Comparison of ENCODE assay signal across 23 cellular contexts in the genomic region with DNA sequence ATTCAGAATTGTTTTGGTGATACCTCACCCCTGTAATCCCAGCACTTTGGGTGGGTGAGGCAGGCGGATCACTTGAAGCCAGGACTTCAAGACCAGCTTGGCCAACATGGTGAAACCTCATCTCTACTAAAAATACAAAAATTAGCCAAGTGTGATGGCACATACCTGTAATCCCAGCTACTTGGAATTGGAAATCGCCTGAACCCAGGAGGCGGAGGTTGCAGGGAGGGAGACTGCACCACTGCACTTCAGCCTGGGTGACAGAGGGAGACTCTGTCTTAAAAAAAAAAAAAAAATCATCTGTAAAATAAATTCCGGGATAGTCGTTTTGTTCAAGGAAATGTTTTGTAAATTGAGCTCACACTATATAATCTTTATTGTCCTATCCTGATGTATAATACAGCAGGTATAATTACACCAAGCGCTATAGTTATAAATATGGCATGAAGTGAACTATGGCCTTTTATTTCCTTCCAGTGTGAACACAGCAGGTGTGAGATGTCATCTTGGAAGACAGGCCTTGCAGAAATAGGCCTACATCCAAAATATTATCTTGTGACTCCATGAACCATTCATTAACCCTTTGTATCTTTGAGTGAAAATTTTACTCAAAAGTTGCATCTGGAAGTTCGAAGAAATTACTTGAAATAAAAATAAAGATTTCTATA. TPM values are rescaled to one million over a fixed set of nuclear protein-coding genes. Genes with fewer than 3 reads are reported as not detected.
"Had no signal": no experiment of that assay in that cellular context is flagged by ENCODE, and none has a peak within 500 bp of the region (broad histone marks: within the 10 kb centered on the region; RNA-seq: fewer than 3 reads in every experiment).

No MANE protein-coding gene starts in this region.

- ATAC-seq: activated CD4-positive, alpha-beta T cell treated with anti-CD3 and anti-CD28 coated beads for 36 hours; activated naive CD8-positive, alpha-beta T cell treated with anti-CD3 and anti-CD28 coated beads, Interleukin-2, amount 50 U/mL, for 24 hours; activated T-helper 17 cell treated with anti-CD3 and anti-CD28 coated beads, Interleukin-2, amount 50 U/mL, for 72 hours; heart right ventricle; left ventricle myocardium superior; natural killer cell; stimulated activated memory B cell treated with anti-CD40 and anti-IgM and Interleukin-4, amounts not matched to agents 10 μg/mL and 1 μg/mL and 100 μg/mL, for 72 hours had no signal

- H3K27me3 ChIP-seq: brain microvascular endothelial cell, esophagus muscularis mucosa, heart right ventricle, neutrophil, sigmoid colon, spleen, thyroid gland had no signal

- H3K27ac ChIP-seq: brain microvascular endothelial cell, esophagus muscularis mucosa, heart right ventricle, neutrophil, parathyroid adenoma, sigmoid colon, spleen, thyroid gland had no signal

- H3K9me3 ChIP-seq: esophagus muscularis mucosa, heart right ventricle, neutrophil, sigmoid colon, spleen, thyroid gland had no signal

- H3K4me1 ChIP-seq: esophagus muscularis mucosa, heart right ventricle, parathyroid adenoma, sigmoid colon had no signal

- H3K4me3 ChIP-seq: esophagus muscularis mucosa, heart right ventricle, sigmoid colon, spleen, thyroid gland had no signal

- DNase-seq: activated CD4-positive, alpha-beta memory T cell treated with anti-CD3 and anti-CD28 coated beads for 36 hours; activated CD4-positive, alpha-beta T cell treated with anti-CD3 and anti-CD28 coated beads for 36 hours; activated naive CD4-positive, alpha-beta T cell treated with anti-CD3 and anti-CD28 coated beads for 36 hours; activated naive CD8-positive, alpha-beta T cell treated with anti-CD3 and anti-CD28 coated beads, Interleukin-2, amount 50 U/mL, for 24 hours; anterior cingulate cortex; brain microvascular endothelial cell; cortex of kidney; effector CD8-positive, alpha-beta T cell; heart right ventricle; kidney glomerular epithelial cell; left ventricle myocardium superior; mesenchymal stem cell; natural killer cell; sigmoid colon; spleen; stimulated activated CD4-positive, alpha-beta T cell treated with anti-CD3 and anti-CD28 coated beads, Interleukin-4, amount 100 ng/mL, for 4 hours; thyroid gland had no signal

RNA-seq across cellular contexts. Expression of gene PLA2G10, which starts 25.4 kb away (rescaled TPM):
- total RNA-seq: activated CD4-positive, alpha-beta memory T cell treated with anti-CD3 and anti-CD28 coated beads for 36 hours; activated CD4-positive, alpha-beta T cell treated with anti-CD3 and anti-CD28 coated beads for 36 hours; activated naive CD4-positive, alpha-beta T cell treated with anti-CD3 and anti-CD28 coated beads for 36 hours; activated T-helper 17 cell treated with anti-CD3 and anti-CD28 coated beads, Interleukin-2, amount 50 U/mL, for 72 hours; esophagus muscularis mucosa; heart right ventricle; left ventricle myocardium superior; natural killer cell; sigmoid colon; spleen; T-helper 2 cell treated with Interferon-gamma antibody and Interleukin-4, amounts not matched to agents 100 ng/mL and 5 ng/mL, for 36 hours; thyroid gland had no signal
